1 cellular context compared by ENCODE assay signal in the genomic region with DNA sequence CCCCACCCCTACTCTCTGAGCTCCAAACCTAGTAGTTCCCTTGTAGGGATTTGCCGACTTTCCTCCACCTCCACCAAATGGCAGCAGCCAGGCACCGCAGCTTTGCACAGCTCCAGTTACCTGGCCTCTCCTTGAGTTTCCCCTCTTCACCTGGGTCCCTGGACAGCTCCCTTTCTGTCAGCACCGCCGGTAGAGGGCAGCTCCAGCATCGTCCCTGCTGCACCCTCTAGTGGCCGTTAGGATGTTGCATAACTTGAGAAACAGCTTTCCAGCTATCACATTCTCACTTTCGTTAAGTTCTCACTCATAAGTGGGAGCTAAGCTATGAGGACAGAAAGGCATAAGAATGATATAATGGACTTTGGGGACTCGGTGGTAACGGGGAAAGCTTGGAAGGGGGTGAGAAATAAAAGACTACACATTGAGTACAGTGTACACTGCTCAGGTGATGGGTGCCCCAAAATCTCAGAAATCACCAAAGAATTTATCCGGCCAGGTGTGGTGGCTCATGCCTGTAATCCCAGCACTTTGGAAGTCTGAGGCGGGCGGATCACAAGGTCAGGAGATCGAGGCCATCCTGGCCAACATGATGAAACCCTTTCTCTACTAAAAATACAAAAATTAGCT.
TF ChIP-seq lines count a peak whose summit lies in the region.

No MANE protein-coding gene starts in this region.

TF ChIP-seq in SK-N-SH, 30 proteins besides CTCF, POLR2A, EP300 and RAD21 (continued from another document):
- TF ChIP-seq, protein P1, sequence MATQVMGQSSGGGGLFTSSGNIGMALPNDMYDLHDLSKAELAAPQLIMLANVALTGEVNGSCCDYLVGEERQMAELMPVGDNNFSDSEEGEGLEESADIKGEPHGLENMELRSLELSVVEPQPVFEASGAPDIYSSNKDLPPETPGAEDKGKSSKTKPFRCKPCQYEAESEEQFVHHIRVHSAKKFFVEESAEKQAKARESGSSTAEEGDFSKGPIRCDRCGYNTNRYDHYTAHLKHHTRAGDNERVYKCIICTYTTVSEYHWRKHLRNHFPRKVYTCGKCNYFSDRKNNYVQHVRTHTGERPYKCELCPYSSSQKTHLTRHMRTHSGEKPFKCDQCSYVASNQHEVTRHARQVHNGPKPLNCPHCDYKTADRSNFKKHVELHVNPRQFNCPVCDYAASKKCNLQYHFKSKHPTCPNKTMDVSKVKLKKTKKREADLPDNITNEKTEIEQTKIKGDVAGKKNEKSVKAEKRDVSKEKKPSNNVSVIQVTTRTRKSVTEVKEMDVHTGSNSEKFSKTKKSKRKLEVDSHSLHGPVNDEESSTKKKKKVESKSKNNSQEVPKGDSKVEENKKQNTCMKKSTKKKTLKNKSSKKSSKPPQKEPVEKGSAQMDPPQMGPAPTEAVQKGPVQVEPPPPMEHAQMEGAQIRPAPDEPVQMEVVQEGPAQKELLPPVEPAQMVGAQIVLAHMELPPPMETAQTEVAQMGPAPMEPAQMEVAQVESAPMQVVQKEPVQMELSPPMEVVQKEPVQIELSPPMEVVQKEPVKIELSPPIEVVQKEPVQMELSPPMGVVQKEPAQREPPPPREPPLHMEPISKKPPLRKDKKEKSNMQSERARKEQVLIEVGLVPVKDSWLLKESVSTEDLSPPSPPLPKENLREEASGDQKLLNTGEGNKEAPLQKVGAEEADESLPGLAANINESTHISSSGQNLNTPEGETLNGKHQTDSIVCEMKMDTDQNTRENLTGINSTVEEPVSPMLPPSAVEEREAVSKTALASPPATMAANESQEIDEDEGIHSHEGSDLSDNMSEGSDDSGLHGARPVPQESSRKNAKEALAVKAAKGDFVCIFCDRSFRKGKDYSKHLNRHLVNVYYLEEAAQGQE (IDR thresholded peaks at IDR 0.05; ENCODE audit: low read depth, low read length): peak; percentile 98
- TF ChIP-seq YY1 (IDR thresholded peaks at IDR 0.05; ENCODE audit: low read depth): no peak
- TF ChIP-seq ELF1 (IDR thresholded peaks at IDR 0.05): no peak
- TF ChIP-seq, protein P2, sequence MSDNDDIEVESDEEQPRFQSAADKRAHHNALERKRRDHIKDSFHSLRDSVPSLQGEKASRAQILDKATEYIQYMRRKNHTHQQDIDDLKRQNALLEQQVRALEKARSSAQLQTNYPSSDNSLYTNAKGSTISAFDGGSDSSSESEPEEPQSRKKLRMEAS (IDR thresholded peaks at IDR 0.05; ENCODE audit: low read depth): no peak
- TF ChIP-seq RCOR1 (IDR thresholded peaks at IDR 0.05; ENCODE audit: low read length): 0 out of 2 replicates have a peak, but pooled peaks have one; percentile 41
- no peak for TF ChIP-seq RFX5 (IDR thresholded peaks at IDR 0.05; ENCODE audit: low read length)
- no peak for TF ChIP-seq POLR2AphosphoS5 (IDR thresholded peaks at IDR 0.05; ENCODE audit: low read depth, low read length)
